ENCODE assay signal across 24 cellular contexts in genomic region chr11:47070769-47071168, GRCh38.
"Had no signal": no experiment of that assay in that cellular context is flagged by ENCODE, and none has a peak within 500 bp of the region (broad histone marks: within the 10 kb centered on the region; RNA-seq: fewer than 3 reads in every experiment).

No MANE protein-coding gene starts in this region.

- H3K4me1 Mint-ChIP-seq: immature natural killer cell; memory B cell; naive B cell; natural killer cell; stimulated activated naive B cell treated with anti-CD40 and anti-IgM and Interleukin-4, amounts not matched to agents 10 μg/mL and 1 μg/mL and 100 μg/mL, for 72 hours had no signal

- H3K9me3 ChIP-seq: heart left ventricle, left ventricle myocardium inferior, pancreas, prostate gland, tibial nerve, uterus had no signal

- H3K27me3 Mint-ChIP-seq: memory B cell; naive B cell; stimulated activated naive B cell treated with anti-CD40 and anti-IgM and Interleukin-4, amounts not matched to agents 10 μg/mL and 1 μg/mL and 100 μg/mL, for 72 hours; stimulated activated naive CD8-positive, alpha-beta T cell treated with anti-CD3 and anti-CD28 coated beads, Interleukin-15, Interleukin-2, amounts not matched to agents 100 ng/mL and 50 ng/mL, for 24 hours; type B pancreatic cell had no signal

- H3K36me3 ChIP-seq: heart left ventricle, left ventricle myocardium inferior, pancreas, prostate gland, tibial nerve, uterus had no signal

- H3K27ac ChIP-seq: heart left ventricle, pancreas, prostate gland, uterus had no signal

- H3K27ac Mint-ChIP-seq: immature natural killer cell; memory B cell; natural killer cell; stimulated activated naive B cell treated with anti-CD40 and anti-IgM and Interleukin-4, amounts not matched to agents 10 μg/mL and 1 μg/mL and 100 μg/mL, for 72 hours; stimulated activated naive CD8-positive, alpha-beta T cell treated with anti-CD3 and anti-CD28 coated beads, Interleukin-15, Interleukin-2, amounts not matched to agents 100 ng/mL and 50 ng/mL, for 24 hours had no signal

- H3K4me3 ChIP-seq: heart left ventricle, left ventricle myocardium inferior, lung, pancreas, prostate gland, skin epidermis, tibial nerve, uterus had no signal

- ATAC-seq: natural killer cell; pancreas; right cardiac atrium; stimulated activated naive B cell treated with anti-CD40 and anti-IgM and Interleukin-4, amounts not matched to agents 10 μg/mL and 1 μg/mL and 100 μg/mL, for 72 hours had no signal

- H3K27me3 ChIP-seq: heart left ventricle, pancreas, tibial nerve, uterus had no signal

- DNase-seq: heart left ventricle; hypothalamus; immature natural killer cell; kidney; left ventricle myocardium inferior; naive B cell; natural killer cell; pancreas; posterior cingulate gyrus; retina; right cardiac atrium; stimulated activated CD4-positive, alpha-beta T cell treated with anti-CD3 and anti-CD28 coated beads, Interleukin-12 subunit alpha, Interleukin-12 subunit beta, amount 100 ng/mL, for 4 hours; stimulated activated CD4-positive, alpha-beta T cell treated with anti-CD3 and anti-CD28 coated beads, Interleukin-15, amount 100 ng/mL, for 24 hours; stimulated activated CD4-positive, alpha-beta T cell treated with anti-CD3 and anti-CD28 coated beads, Interleukin-2, amount 100 ng/mL, for 24 hours; stimulated activated CD4-positive, alpha-beta T cell treated with anti-CD3 and anti-CD28 coated beads, Interleukin-4, amount 100 ng/mL, for 1 hour; stimulated activated naive B cell treated with anti-CD40 and anti-IgM and Interleukin-4, amounts not matched to agents 10 μg/mL and 1 μg/mL and 100 μg/mL, for 72 hours; uterus had no signal

- H3K4me3 Mint-ChIP-seq: immature natural killer cell; memory B cell; naive B cell; natural killer cell; stimulated activated naive B cell treated with anti-CD40 and anti-IgM and Interleukin-4, amounts not matched to agents 10 μg/mL and 1 μg/mL and 100 μg/mL, for 72 hours; stimulated activated naive CD8-positive, alpha-beta T cell treated with anti-CD3 and anti-CD28 coated beads, Interleukin-15, Interleukin-2, amounts not matched to agents 100 ng/mL and 50 ng/mL, for 24 hours; type B pancreatic cell had no signal

- H3K36me3 Mint-ChIP-seq: immature natural killer cell; naive B cell; natural killer cell; stimulated activated naive B cell treated with anti-CD40 and anti-IgM and Interleukin-4, amounts not matched to agents 10 μg/mL and 1 μg/mL and 100 μg/mL, for 72 hours; type B pancreatic cell had no signal

- H3K4me1 ChIP-seq: prostate gland, uterus had no signal

- H3K9me3 Mint-ChIP-seq: immature natural killer cell; memory B cell; naive B cell; natural killer cell; stimulated activated naive B cell treated with anti-CD40 and anti-IgM and Interleukin-4, amounts not matched to agents 10 μg/mL and 1 μg/mL and 100 μg/mL, for 72 hours; stimulated activated naive CD8-positive, alpha-beta T cell treated with anti-CD3 and anti-CD28 coated beads, Interleukin-15, Interleukin-2, amounts not matched to agents 100 ng/mL and 50 ng/mL, for 24 hours; type B pancreatic cell had no signal
